ENCODE assay signal across 17 cellular contexts in the genomic region with DNA sequence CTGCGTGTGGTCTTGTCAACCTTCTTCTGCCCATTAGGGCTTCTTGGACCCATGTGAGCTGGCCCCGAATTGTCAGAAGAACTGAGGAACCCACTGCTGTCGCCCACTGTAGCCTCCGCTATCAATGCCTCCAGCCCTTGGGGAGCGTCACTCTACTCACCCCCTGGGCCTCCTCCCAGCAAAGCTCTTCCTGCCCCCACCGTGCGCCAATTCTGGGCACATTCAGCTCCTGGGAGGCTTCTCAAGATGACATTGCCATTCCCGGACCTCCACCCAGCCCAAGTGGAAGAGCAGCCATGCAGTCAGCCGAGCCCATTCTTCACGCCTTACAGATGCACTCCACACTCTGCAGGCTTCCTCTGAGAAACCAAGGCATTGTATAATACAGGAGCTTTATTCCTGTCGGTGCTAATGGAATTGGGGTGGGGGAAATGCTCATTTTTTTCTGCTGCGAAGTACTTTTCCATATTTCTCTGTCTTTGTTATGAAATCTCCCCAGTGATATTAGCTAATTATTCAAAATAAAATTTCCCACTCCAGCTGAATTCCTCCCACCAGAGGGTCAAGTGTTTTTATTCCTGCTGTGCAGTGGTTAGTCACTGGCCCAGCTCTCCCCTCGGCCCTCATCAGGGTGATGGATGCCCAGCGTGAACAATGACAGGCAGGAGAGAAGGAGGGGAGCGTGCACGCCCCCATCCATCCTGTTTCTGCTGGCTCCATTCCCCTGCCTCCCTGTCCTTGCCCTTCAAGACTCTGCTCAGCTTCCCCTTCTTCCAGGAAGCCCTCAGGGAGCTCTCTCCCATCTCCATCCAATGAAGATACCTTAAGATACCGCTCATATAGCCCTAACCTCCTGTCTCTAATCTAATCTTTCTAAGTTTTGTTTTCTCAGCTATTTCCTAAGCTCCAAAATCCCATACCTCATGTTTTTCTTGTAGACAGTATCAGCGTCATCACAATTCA.
DNase-seq lines count a peak whose midpoint lies in the region; TF ChIP-seq lines count a peak whose summit lies in the region.
"Had no signal": no experiment of that assay in that cellular context is flagged by ENCODE, and none has a peak within 500 bp of the region (broad histone marks: within the 10 kb centered on the region; RNA-seq: fewer than 3 reads in every experiment).

No MANE protein-coding gene starts in this region.

- H3K9me3 ChIP-seq in trophoblast cell (ENCODE audit: insufficient read depth, low read depth, low read length), result peaks cover 2% of the 10 kb centered on the region

- H3K27ac ChIP-seq in trophoblast cell (ENCODE audit: low read depth, low read length), result no peak overlapping the region
- H3K27ac ChIP-seq: 22Rv1 had no signal

- no peak overlapping the region for H4K8ac ChIP-seq in trophoblast cell (ENCODE audit: low read depth, low read length)

- in situ Hi-C loops in astrocyte of the spinal cord (cut with HindIII; ENCODE audit: low sequenced_read_pairs), result no loop called here

- peaks cover 2% of the 10 kb centered on the region for H3K79me2 ChIP-seq in trophoblast cell (ENCODE audit: control insufficient read depth, insufficient read depth, low read length, poor library complexity)

- no peak overlapping the region for H3K4me2 ChIP-seq in trophoblast cell (ENCODE audit: low read length)
- H3K4me2 ChIP-seq: GM23338 had no signal

- no peak overlapping the region for H4K12ac ChIP-seq in trophoblast cell (ENCODE audit: low read depth, low read length)

- H3K18ac ChIP-seq in trophoblast cell (ENCODE audit: low read length), result no peak overlapping the region

- H4K91ac ChIP-seq in trophoblast cell (ENCODE audit: low read depth, low read length), result peak overlapping the region; percentile 8

- H3K4me1 ChIP-seq in trophoblast cell (ENCODE audit: control insufficient read depth in 1 of 2, insufficient read depth in 2 of 2, low read length in 2 of 2), result peaks cover 13 to 16% of the 10 kb centered on the region in 2 experiments

- peak overlapping the region; percentile 74 for H2BK12ac ChIP-seq in trophoblast cell (ENCODE audit: low read length)

- no peak overlapping the region for H3K4ac ChIP-seq in trophoblast cell (ENCODE audit: low read depth, low read length)

- no peak overlapping the region for H3K27ac Mint-ChIP-seq in mesothelial cell of epicardium
- H3K27ac Mint-ChIP-seq: B cell; CD4-positive, alpha-beta T cell; GM23338 had no signal

- TF ChIP-seq CTCF in astrocyte of the spinal cord (IDR thresholded peaks at IDR 0.05; ENCODE audit: low read depth, low read length) (no peak), choroid plexus epithelial cell (conservative IDR thresholded peaks at IDR 0.05; ENCODE audit: low read depth, low read length) (peak; percentile 33), mesothelial cell of epicardium (IDR thresholded peaks at IDR 0.05; ENCODE audit: unreplicated experiment) (no peak)

- no peak overlapping the region for H3K23ac ChIP-seq in trophoblast cell (ENCODE audit: low read length)

- no peak overlapping the region for H3K4me3 Mint-ChIP-seq in mesothelial cell of epicardium
- H3K4me3 Mint-ChIP-seq: B cell; CD4-positive, alpha-beta T cell; GM23338 had no signal

- no peaks in the 10 kb centered on the region for H3K36me3 Mint-ChIP-seq in mesothelial cell of epicardium

- H3K36me3 ChIP-seq in trophoblast cell (ENCODE audit: control insufficient read depth in 1 of 2, insufficient read depth in 2 of 2, low read length in 2 of 2), result no peaks in the 10 kb centered on the region

- no CpG with 5 or more reads among the region's 18 CpGs for whole genome bisulfite sequencing in trophoblast cell (ENCODE audit: extremely low coverage, insufficient coverage, insufficient read length)

- H2AK5ac ChIP-seq in trophoblast cell (ENCODE audit: low read length), result no peak overlapping the region

- peak overlapping the region; percentile 2 for H3K14ac ChIP-seq in trophoblast cell (ENCODE audit: low read length)

- peak in 2 of 3 experiments; percentile 14 to 31 for DNase-seq in NCI-H1417 (lab: John Stamatoyannopoulos, UW)
- DNase-seq in NCI-H1417 treated with DMSO at 0.1 percent for 48 hours (lab: John Stamatoyannopoulos, UW), result no peak
- DNase-seq in astrocyte of the spinal cord (ENCODE audit: low read depth, low spot score), result peak; percentile 67
- DNase-seq in choroid plexus epithelial cell (ENCODE audit: low read depth), result peak; percentile 74
- peak in 1 of 2 donors; percentile 22 for DNase-seq in trophoblast cell
- no peak for DNase-seq in SW 1271 (lab: John Stamatoyannopoulos, UW)
- no peak for DNase-seq in DMS114 treated with DMSO at 0.1 percent for 48 hours (lab: John Stamatoyannopoulos, UW; ENCODE audit: unreplicated experiment)
- no peak for DNase-seq in mesothelial cell of epicardium (ENCODE audit: low spot score in 2 of 2, unreplicated experiment in 2 of 2)
- DNase-seq: C1 segment of cervical spinal cord; CD4-positive, alpha-beta T cell; DMS153; DMS79 treated with DMSO at 0.1 percent for 48 hours; GDM1; H7 had no signal

- H3K27me3 ChIP-seq in trophoblast cell (ENCODE audit: insufficient read depth, low read length), result no peaks in the 10 kb centered on the region

- H2BK5ac ChIP-seq in trophoblast cell (ENCODE audit: low read depth, low read length, poor library complexity), result no peak overlapping the region

- no peak overlapping the region for H3K9ac ChIP-seq in trophoblast cell (ENCODE audit: low read length)

- peaks cover 11% of the 10 kb centered on the region for H3K4me1 Mint-ChIP-seq in mesothelial cell of epicardium
- H3K4me1 Mint-ChIP-seq: B cell had no signal

- H2BK120ac ChIP-seq in trophoblast cell (ENCODE audit: insufficient read depth, low read length, poor library complexity), result peak overlapping the region; percentile 29

- H3K4me3 ChIP-seq in astrocyte of the spinal cord (ENCODE audit: low read depth, low read length) (no peak overlapping the region), choroid plexus epithelial cell (ENCODE audit: low read depth, low read length) (no peak overlapping the region), trophoblast cell (ENCODE audit: low read depth, low read length) (no peak overlapping the region)
- H3K4me3 ChIP-seq: GM23338 had no signal

- peaks cover 10% of the 10 kb centered on the region for H3K9me3 Mint-ChIP-seq in mesothelial cell of epicardium
- H3K9me3 Mint-ChIP-seq: CD4-positive, alpha-beta T cell had no signal

- H3K27me3 Mint-ChIP-seq in mesothelial cell of epicardium (ENCODE audit: low read depth), result peaks cover 5% of the 10 kb centered on the region

- peaks cover 18% of the 10 kb centered on the region for H3K79me1 ChIP-seq in trophoblast cell (ENCODE audit: low read length)

- H2AFZ ChIP-seq in trophoblast cell (ENCODE audit: insufficient read depth, low read length, poor library complexity), result no peak overlapping the region
- H2AFZ ChIP-seq: GM23338 had no signal

Comparison
In these comparisons a context has a peak if more than half of its experiments do, and no peak if none do; other contexts are left out.
1. DNase-seq: peak in NCI-H1417 (2 of 3), astrocyte of the spinal cord (single experiment) and choroid plexus epithelial cell (single experiment); none in NCI-H1417 treated with DMSO at 0.1 percent for 48 hours (single experiment), SW 1271 (0 of 2), DMS114 treated with DMSO at 0.1 percent for 48 hours (single experiment) and mesothelial cell of epicardium (0 of 2).